ENCODE assay signal across 38 cellular contexts in genomic region chr5:68861099-68861498, GRCh38.
"Had no signal": no experiment of that assay in that cellular context is flagged by ENCODE, and none has a peak within 500 bp of the region (broad histone marks: within the 10 kb centered on the region; RNA-seq: fewer than 3 reads in every experiment).

No MANE protein-coding gene starts in this region.

- H3K4me3 ChIP-seq: ascending aorta, cardiac muscle cell had no signal

- H3K36me3 Mint-ChIP-seq: activated CD8-positive, alpha-beta memory T cell treated with anti-CD3 and anti-CD28 coated beads, Interleukin-2, amount 10 ng/mL, durations not matched to agents 7 days and 5 days; activated naive CD4-positive, alpha-beta T cell treated with anti-CD3 and anti-CD28 coated beads, Interleukin-2, amount 10 ng/mL, durations not matched to agents 7 days and 5 days; brain had no signal

- ATAC-seq: activated CD4-positive, alpha-beta T cell treated with anti-CD3 and anti-CD28 coated beads for 36 hours; activated CD4-positive, CD25-positive, alpha-beta regulatory T cell treated with anti-CD3 and anti-CD28 coated beads, Interleukin-2, amount 50 U/mL, for 24 hours; activated CD8-positive, alpha-beta memory T cell treated with anti-CD3 and anti-CD28 coated beads, Interleukin-2, amount 10 ng/mL, durations not matched to agents 7 days and 5 days; activated CD8-positive, alpha-beta T cell treated with anti-CD3 and anti-CD28 coated beads, Interleukin-2, amount 10 ng/mL, durations not matched to agents 7 days and 5 days; activated naive CD8-positive, alpha-beta T cell treated with anti-CD3 and anti-CD28 coated beads, Interleukin-2, amount 50 U/mL, for 24 hours had no signal

- H3K9me3 Mint-ChIP-seq: activated CD4-positive, alpha-beta memory T cell treated with anti-CD3 and anti-CD28 coated beads, Interleukin-2, amount 10 ng/mL, durations not matched to agents 7 days and 5 days had no signal

- H3K4me3 Mint-ChIP-seq: activated CD4-positive, alpha-beta memory T cell treated with anti-CD3 and anti-CD28 coated beads, Interleukin-2, amount 10 ng/mL, durations not matched to agents 7 days and 5 days; activated CD4-positive, alpha-beta T cell treated with anti-CD3 and anti-CD28 coated beads for 36 hours; activated CD4-positive, alpha-beta T cell treated with anti-CD3 and anti-CD28 coated beads, Interleukin-2, amount 10 ng/mL, durations not matched to agents 7 days and 5 days; activated CD8-positive, alpha-beta memory T cell treated with anti-CD3 and anti-CD28 coated beads, Interleukin-2, amount 10 ng/mL, durations not matched to agents 7 days and 5 days; activated CD8-positive, alpha-beta T cell treated with anti-CD3 and anti-CD28 coated beads, Interleukin-2, amount 10 ng/mL, durations not matched to agents 7 days and 5 days; activated naive CD4-positive, alpha-beta T cell treated with anti-CD3 and anti-CD28 coated beads, Interleukin-2, amount 10 ng/mL, durations not matched to agents 7 days and 5 days; activated naive CD4-positive, alpha-beta T cell treated with anti-CD3 and anti-CD28 coated beads, Interleukin-2, amount 50 U/mL, for 24 hours; activated naive CD8-positive, alpha-beta T cell; activated naive CD8-positive, alpha-beta T cell treated with anti-CD3 and anti-CD28 coated beads, Interleukin-2, amount 10 ng/mL, durations not matched to agents 7 days and 5 days; activated naive CD8-positive, alpha-beta T cell treated with anti-CD3 and anti-CD28 coated beads, Interleukin-2, amount 50 U/mL, for 24 hours; activated T-cell treated with anti-CD3 and anti-CD28 coated beads, Interleukin-2, amount 50 U/mL, for 24 hours; brain; central memory CD8-positive, alpha-beta T cell; T-helper 1 cell treated with Interleukin-12 subunit alpha and Interleukin-12 subunit beta and Interleukin-4 antibody, amounts not matched to agents 30 μg/mL and 1 μg/mL, for 36 hours; T-helper 2 cell treated with Interferon-gamma antibody and Interleukin-4, amounts not matched to agents 5 μg/mL and 100 μg/mL, for 36 hours had no signal

- H3K27ac Mint-ChIP-seq: activated CD4-positive, alpha-beta memory T cell treated with anti-CD3 and anti-CD28 coated beads, Interleukin-2, amount 10 ng/mL, durations not matched to agents 7 days and 5 days; activated CD4-positive, alpha-beta T cell treated with anti-CD3 and anti-CD28 coated beads for 36 hours; activated CD4-positive, alpha-beta T cell treated with anti-CD3 and anti-CD28 coated beads, Interleukin-2, amount 10 ng/mL, durations not matched to agents 7 days and 5 days; activated CD8-positive, alpha-beta memory T cell treated with anti-CD3 and anti-CD28 coated beads, Interleukin-2, amount 10 ng/mL, durations not matched to agents 7 days and 5 days; activated CD8-positive, alpha-beta T cell treated with anti-CD3 and anti-CD28 coated beads, Interleukin-2, amount 10 ng/mL, durations not matched to agents 7 days and 5 days; activated naive CD4-positive, alpha-beta T cell treated with anti-CD3 and anti-CD28 coated beads, Interleukin-2, amount 10 ng/mL, durations not matched to agents 7 days and 5 days; activated naive CD4-positive, alpha-beta T cell treated with anti-CD3 and anti-CD28 coated beads, Interleukin-2, amount 50 U/mL, for 24 hours; activated naive CD8-positive, alpha-beta T cell; activated naive CD8-positive, alpha-beta T cell treated with anti-CD3 and anti-CD28 coated beads, Interleukin-2, amount 10 ng/mL, durations not matched to agents 7 days and 5 days; activated naive CD8-positive, alpha-beta T cell treated with anti-CD3 and anti-CD28 coated beads, Interleukin-2, amount 50 U/mL, for 24 hours; activated T-cell treated with anti-CD3 and anti-CD28 coated beads, Interleukin-2, amount 50 U/mL, for 24 hours; activated T-helper 2 cell treated with anti-CD3 and anti-CD28 coated beads, Interferon-gamma antibody, Interleukin-2, Interleukin-4, amounts not matched to agents 10 μg/mL and 5 μg/mL and 100 μg/mL, durations not matched to agents 14 hours and 24 hours and 36 hours; brain; T-helper 1 cell treated with Interleukin-12 subunit alpha and Interleukin-12 subunit beta and Interleukin-4 antibody, amounts not matched to agents 30 μg/mL and 1 μg/mL, for 36 hours; T-helper 2 cell treated with Interferon-gamma antibody and Interleukin-4, amounts not matched to agents 5 μg/mL and 100 μg/mL, for 36 hours had no signal

- H3K4me1 ChIP-seq: ascending aorta had no signal

- H3K27me3 ChIP-seq: ascending aorta, cardiac muscle cell had no signal

- FAIRE-seq: bronchial epithelial cell, TTC549 had no signal

- H3K27ac ChIP-seq: ascending aorta, cardiac muscle cell, VCaP had no signal

- H3K36me3 ChIP-seq: ascending aorta, cardiac muscle cell had no signal

- H3K4me1 Mint-ChIP-seq: activated CD4-positive, alpha-beta memory T cell treated with anti-CD3 and anti-CD28 coated beads, Interleukin-2, amount 10 ng/mL, durations not matched to agents 7 days and 5 days; activated CD4-positive, alpha-beta T cell treated with anti-CD3 and anti-CD28 coated beads for 36 hours; activated CD4-positive, alpha-beta T cell treated with anti-CD3 and anti-CD28 coated beads, Interleukin-2, amount 10 ng/mL, durations not matched to agents 7 days and 5 days; activated CD8-positive, alpha-beta memory T cell treated with anti-CD3 and anti-CD28 coated beads, Interleukin-2, amount 10 ng/mL, durations not matched to agents 7 days and 5 days; activated naive CD4-positive, alpha-beta T cell treated with anti-CD3 and anti-CD28 coated beads, Interleukin-2, amount 10 ng/mL, durations not matched to agents 7 days and 5 days; activated naive CD4-positive, alpha-beta T cell treated with anti-CD3 and anti-CD28 coated beads, Interleukin-2, amount 50 U/mL, for 24 hours; activated naive CD8-positive, alpha-beta T cell treated with anti-CD3 and anti-CD28 coated beads, Interleukin-2, amount 10 ng/mL, durations not matched to agents 7 days and 5 days; activated naive CD8-positive, alpha-beta T cell treated with anti-CD3 and anti-CD28 coated beads, Interleukin-2, amount 50 U/mL, for 24 hours; brain; central memory CD8-positive, alpha-beta T cell had no signal

- DNase-seq: activated CD4-positive, alpha-beta memory T cell treated with anti-CD3 and anti-CD28 coated beads, Interleukin-2, amount 10 ng/mL, durations not matched to agents 7 days and 5 days; activated CD4-positive, alpha-beta T cell treated with anti-CD3 and anti-CD28 coated beads for 1 hour; activated CD4-positive, alpha-beta T cell treated with anti-CD3 and anti-CD28 coated beads for 36 hours; activated CD4-positive, alpha-beta T cell treated with anti-CD3 and anti-CD28 coated beads for 48 hours; activated CD4-positive, alpha-beta T cell treated with anti-CD3 and anti-CD28 coated beads, Interleukin-2, amount 10 ng/mL, durations not matched to agents 7 days and 5 days; activated CD4-positive, alpha-beta T cell treated with anti-CD3 and anti-CD28 coated beads, Interleukin-2, amount 50 U/mL, for 48 hours; activated CD4-positive, CD25-positive, alpha-beta regulatory T cell; activated CD8-positive, alpha-beta memory T cell treated with anti-CD3 and anti-CD28 coated beads for 24 hours; activated CD8-positive, alpha-beta memory T cell treated with anti-CD3 and anti-CD28 coated beads, Interleukin-2, amount 10 ng/mL, durations not matched to agents 7 days and 5 days; activated CD8-positive, alpha-beta memory T cell treated with anti-CD3 and anti-CD28 coated beads, Interleukin-2, amount 50 U/mL, for 48 hours; activated CD8-positive, alpha-beta T cell treated with anti-CD3 and anti-CD28 coated beads, Interleukin-2, amount 10 ng/mL, durations not matched to agents 7 days and 5 days; activated effector memory CD4-positive, alpha-beta T cell treated with Interleukin-2 at 50 U/mL for 16 hours; activated gamma-delta T cell; activated naive CD4-positive, alpha-beta T cell treated with anti-CD3 and anti-CD28 coated beads, Interleukin-2, amount 10 ng/mL, durations not matched to agents 7 days and 5 days; activated naive CD4-positive, alpha-beta T cell treated with Interleukin-2 at 50 U/mL for 16 hours; activated naive CD8-positive, alpha-beta T cell treated with anti-CD3 and anti-CD28 coated beads, Interleukin-2, amount 10 ng/mL, durations not matched to agents 7 days and 5 days; activated naive CD8-positive, alpha-beta T cell treated with anti-CD3 and anti-CD28 coated beads, Interleukin-2, amount 50 U/mL, for 24 hours; activated T-cell treated with anti-CD3 and anti-CD28 coated beads, Interleukin-2, amount 50 U/mL, for 24 hours; activated T-cell treated with anti-CD3 and anti-CD28 coated beads, Interleukin-2, amount 50 U/mL, for 48 hours; amygdala; anterior cingulate cortex; caudate nucleus; cerebellar nuclear complex; T-helper 2 cell; T-helper 9 cell had no signal
